ENCODE assay signal across 9 cellular contexts in the genomic region with DNA sequence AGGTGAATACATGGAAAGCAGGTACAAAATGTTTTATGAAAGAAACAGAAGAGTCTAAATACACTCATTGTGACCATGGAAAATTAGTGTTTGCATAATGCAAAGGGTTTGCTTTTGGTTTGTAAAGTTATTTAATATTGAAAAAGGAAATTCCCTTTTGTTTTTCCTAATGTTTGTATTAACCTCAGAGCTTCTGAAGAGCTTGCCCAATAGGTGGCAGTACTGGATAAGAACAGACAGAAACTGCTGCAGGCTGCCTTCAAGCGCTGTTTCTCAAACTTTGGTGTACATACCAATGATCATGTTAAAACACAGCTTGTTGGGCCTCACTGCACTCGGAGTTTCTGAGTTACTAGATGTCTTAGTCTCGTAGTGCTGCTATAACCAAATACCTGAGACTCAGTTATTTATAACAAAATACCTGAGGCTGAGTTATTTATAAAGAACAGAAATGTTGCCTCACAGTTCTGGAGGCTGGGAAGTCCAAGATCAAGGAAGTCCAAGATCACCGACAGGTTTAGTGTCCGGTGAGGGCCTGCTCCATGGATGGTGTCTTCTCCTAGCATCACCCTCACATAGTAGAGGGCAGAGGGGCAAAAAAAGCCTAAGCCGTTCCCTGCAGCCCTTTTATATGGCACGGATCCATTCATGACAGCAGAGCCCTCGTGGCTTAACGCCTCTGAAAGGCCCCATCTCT. TPM values are rescaled to one million over a fixed set of nuclear protein-coding genes. Genes with fewer than 3 reads are reported as not detected.
DNase-seq lines count a peak whose midpoint lies in the region; ATAC-seq and TF ChIP-seq lines count a peak whose summit lies in the region.
"Had no signal": no experiment of that assay in that cellular context is flagged by ENCODE, and none has a peak within 500 bp of the region (broad histone marks: within the 10 kb centered on the region; RNA-seq: fewer than 3 reads in every experiment).

No MANE protein-coding gene starts in this region.

- H3K27me3 Mint-ChIP-seq in osteocyte (ENCODE audit: unreplicated experiment) = peaks cover 7% of the 10 kb centered on the region

- H3K4me2 ChIP-seq in Loucy (ENCODE audit: low read depth, low read length, poor library complexity, severe bottlenecking) = no peak overlapping the region

- TF ChIP-seq CTCF in AG04450 (IDR thresholded peaks at IDR 0.05; ENCODE audit: low read depth, low read length) (peak; percentile 64), Loucy (conservative IDR thresholded peaks at IDR 0.05; ENCODE audit: low read length) (peak; percentile 73), osteocyte (IDR thresholded peaks at IDR 0.05) (peak; percentile 84)

- H3K27ac Mint-ChIP-seq in osteocyte (ENCODE audit: unreplicated experiment) = no peak overlapping the region

- H3K9me3 ChIP-seq in AG04450 (ENCODE audit: control insufficient read depth, insufficient read depth, low read length) (no peaks in the 10 kb centered on the region), Loucy (ENCODE audit: insufficient read depth, low read depth, low read length) (no peaks in the 10 kb centered on the region), SK-N-MC (ENCODE audit: low read depth, low read length) (no peaks in the 10 kb centered on the region)

- H3F3A ChIP-seq in Loucy (ENCODE audit: low read depth) = no peaks in the 10 kb centered on the region

- H3K4me3 ChIP-seq in AG04450 (ENCODE audit: low read depth, low read length) (no peak overlapping the region), Loucy (ENCODE audit: low read length, poor library complexity, severe bottlenecking) (no peak overlapping the region), SK-N-MC (no peak overlapping the region)

- POLR2A ChIA-PET in AG04450 (lab: Yijun Ruan, JAX) = no interaction called here

- H3K36me3 ChIP-seq in Loucy (ENCODE audit: insufficient read depth, low read length) (no peaks in the 10 kb centered on the region), SK-N-MC (ENCODE audit: insufficient read depth, low read length) (no peaks in the 10 kb centered on the region)

- H2AFZ ChIP-seq in Loucy (ENCODE audit: low read length) = no peak overlapping the region

- no peaks in the 10 kb centered on the region for H4K20me1 ChIP-seq in Loucy (ENCODE audit: insufficient read depth, low read length, poor library complexity, severe bottlenecking)

- H3K9ac ChIP-seq in Loucy (ENCODE audit: low read depth, low read length, poor library complexity, severe bottlenecking) = no peak overlapping the region
- no peak overlapping the region for H3K9ac ChIP-seq in SK-N-MC (ENCODE audit: insufficient read length)

- no peaks in the 10 kb centered on the region for H3K9me3 Mint-ChIP-seq in osteocyte (ENCODE audit: unreplicated experiment)

- CTCF ChIA-PET in AG04450 (lab: Charles Lee) = interaction anchor here (0.7 to 3.6 kb wide), 15 partner anchors 9 to 579 kb away, joined by 3 to 40 read pairs (median 4); no protein-coding TSS in a partner anchor

- ATAC-seq in esophagus mucosa = peak; percentile 74
- ATAC-seq in HG02588 (IDR thresholded peaks at IDR 0.05; ENCODE audit: unreplicated experiment) = no peak
- ATAC-seq in HG03432 (IDR thresholded peaks at IDR 0.05; ENCODE audit: unreplicated experiment) = no peak

- H3K4me3 Mint-ChIP-seq in osteocyte (ENCODE audit: unreplicated experiment) = no peak overlapping the region

- H3K79me2 ChIP-seq in Loucy (ENCODE audit: insufficient read depth, low read length) = no peaks in the 10 kb centered on the region

- DNase-seq in AG04450 (ENCODE audit: low read depth, low spot score) (peak; percentile 34), GF-D8 (lab: John Stamatoyannopoulos, UW) (peak; percentile 34), SK-N-MC (ENCODE audit: low read depth, low spot score) (peak; percentile 42), osteocyte (ENCODE audit: extremely low spot score, unreplicated experiment) (no peak)

- peaks cover 14% of the 10 kb centered on the region for H3K4me1 ChIP-seq in Loucy (ENCODE audit: insufficient read depth, low read length, poor library complexity, severe bottlenecking)

- H3K36me3 Mint-ChIP-seq in osteocyte (ENCODE audit: unreplicated experiment) = no peaks in the 10 kb centered on the region

- no peak overlapping the region for H3K27ac ChIP-seq in AG04450 (ENCODE audit: low read depth, low read length)
- H3K27ac ChIP-seq in SK-N-MC = no peak overlapping the region

- H3K27me3 ChIP-seq in AG04450 (ENCODE audit: control insufficient read depth, insufficient read depth, low read length) (no peaks in the 10 kb centered on the region), Loucy (ENCODE audit: insufficient read depth, low read length, poor library complexity, severe bottlenecking) (no peaks in the 10 kb centered on the region)

- no peaks in the 10 kb centered on the region for H3K9me2 ChIP-seq in Loucy (replicated peaks; ENCODE audit: low read depth, low read length)

- peaks cover 11% of the 10 kb centered on the region for H3K4me1 Mint-ChIP-seq in osteocyte (ENCODE audit: unreplicated experiment)

RNA-seq across cellular contexts. Expression of a gene that starts 54.2 kb away (rescaled TPM):
- not detected in 2 replicates for polyA plus RNA-seq in AG04450 (2011; rRNA removed)
- not detected in 2 replicates for polyA minus RNA-seq in AG04450 (2011; rRNA and poly(A)+ RNA removed)
- not detected for total RNA-seq in esophagus mucosa
- not detected in 2 replicates for total RNA-seq in osteocyte
- polyA plus RNA-seq: thymus had no signal
